Comparison of ENCODE assay signal across 25 cellular contexts in genomic region chr12:3138896-3139590, GRCh38.
DNase-seq lines count a peak whose midpoint lies in the region; ATAC-seq and TF ChIP-seq lines count a peak whose summit lies in the region.
"Had no signal": no experiment of that assay in that cellular context is flagged by ENCODE, and none has a peak within 500 bp of the region (broad histone marks: within the 10 kb centered on the region; RNA-seq: fewer than 3 reads in every experiment).

No MANE protein-coding gene starts in this region.

- peaks cover 95% of the 10 kb centered on the region for H3K4me1 ChIP-seq in left ventricle myocardium inferior
- peaks cover 5% of the 10 kb centered on the region for H3K4me1 ChIP-seq in right cardiac atrium (ENCODE audit: control insufficient read depth, insufficient read depth, low read length)
- peaks cover 33% of the 10 kb centered on the region for H3K4me1 ChIP-seq in mesenchymal stem cell (ENCODE audit: control insufficient read depth, insufficient read depth, low read depth, low read length)
- H3K4me1 ChIP-seq: body of pancreas, pancreas had no signal

- no peak overlapping the region for H2BK120ac ChIP-seq in mesenchymal stem cell (ENCODE audit: low read depth, low read length)

- H3K4me1 Mint-ChIP-seq in WTC11 = peaks cover 45% of the 10 kb centered on the region
- H3K4me1 Mint-ChIP-seq: activated naive CD8-positive, alpha-beta T cell treated with anti-CD3 and anti-CD28 coated beads, Interleukin-2, amount 50 U/mL, for 24 hours; IgD-negative memory B cell; natural killer cell had no signal

- peak overlapping the region; percentile 3 for H3K27ac ChIP-seq in left ventricle myocardium inferior (replicated peaks)
- no peak overlapping the region for H3K27ac ChIP-seq in right cardiac atrium (ENCODE audit: low read length)
- H3K27ac ChIP-seq in mesenchymal stem cell (ENCODE audit: low read length, poor library complexity, severe bottlenecking) = no peak overlapping the region
- H3K27ac ChIP-seq: body of pancreas, GM23248, pancreas, right lobe of liver, transverse colon had no signal

- no peak overlapping the region for H3K14ac ChIP-seq in mesenchymal stem cell (ENCODE audit: low read length in 2 of 2)

- H2BK15ac ChIP-seq in mesenchymal stem cell (ENCODE audit: low read depth, poor library complexity, severe bottlenecking) = peak overlapping the region; percentile 17

- H3K4me3 ChIP-seq in left ventricle myocardium inferior = no peak overlapping the region
- H3K4me3 ChIP-seq in right cardiac atrium (ENCODE audit: low read length) = no peak overlapping the region
- no peak overlapping the region for H3K4me3 ChIP-seq in mesenchymal stem cell (ENCODE audit: insufficient read depth in 1 of 2, low read depth in 1 of 2, low read length in 2 of 2)
- H3K4me3 ChIP-seq: body of pancreas, GM23248, pancreas, right lobe of liver, transverse colon had no signal

- H3K9ac ChIP-seq in mesenchymal stem cell (ENCODE audit: low read length) = no peak overlapping the region
- H3K9ac ChIP-seq: GM23248 had no signal

- no peak overlapping the region for H3K4me3 Mint-ChIP-seq in WTC11
- H3K4me3 Mint-ChIP-seq: activated naive CD8-positive, alpha-beta T cell treated with anti-CD3 and anti-CD28 coated beads, Interleukin-2, amount 50 U/mL, for 24 hours; IgD-negative memory B cell; natural killer cell had no signal

- CTCF ChIA-PET in WTC11 (lab: Charles Lee) = interaction anchor here (0.8 to 13.3 kb wide), 19 partner anchors 9 to 175 kb away, joined by 3 to 236 read pairs (median 4); no protein-coding TSS in a partner anchor

- no peak for ATAC-seq in right cardiac atrium
- no peak for ATAC-seq in WTC11
- ATAC-seq: activated naive CD8-positive, alpha-beta T cell treated with anti-CD3 and anti-CD28 coated beads, Interleukin-2, amount 50 U/mL, for 24 hours; body of pancreas; natural killer cell; Panc1; pancreas; right lobe of liver had no signal

- H4K8ac ChIP-seq in mesenchymal stem cell (ENCODE audit: low read length) = no peak overlapping the region

- H3K36me3 ChIP-seq in left ventricle myocardium inferior = no peaks in the 10 kb centered on the region
- peaks cover 0 to 25% of the 10 kb centered on the region in 2 experiments for H3K36me3 ChIP-seq in mesenchymal stem cell (ENCODE audit: control insufficient read depth in 1 of 2, insufficient read depth in 2 of 2, low read depth in 1 of 2, low read length in 2 of 2)
- H3K36me3 ChIP-seq: pancreas, right lobe of liver, transverse colon had no signal

- no peak for DNase-seq in left ventricle myocardium inferior
- no peak for DNase-seq in right cardiac atrium
- DNase-seq in WTC11 (ENCODE audit: low spot score) = no peak
- DNase-seq in mesenchymal stem cell = no peak
- no peak for DNase-seq in SHP77 (lab: John Stamatoyannopoulos, UW)
- no peak for DNase-seq in HCEC 1CT
- DNase-seq in middle frontal gyrus (ENCODE audit: extremely low spot score, low spot score) = no peak
- no peak for DNase-seq in GM19238 (ENCODE audit: insufficient read length, low spot score)
- DNase-seq: activated CD4-positive, alpha-beta T cell treated with anti-CD3 and anti-CD28 coated beads for 48 hours; activated CD8-positive, alpha-beta memory T cell treated with anti-CD3 and anti-CD28 coated beads for 24 hours; activated gamma-delta T cell; activated naive CD8-positive, alpha-beta T cell treated with anti-CD3 and anti-CD28 coated beads, Interleukin-2, amount 50 U/mL, for 24 hours; activated T-cell treated with anti-CD3 and anti-CD28 coated beads, Interleukin-2, amount 50 U/mL, for 1 hour; body of pancreas; C1 segment of cervical spinal cord; GM23248; natural killer cell; NCI-H2029; pancreas; right lobe of liver; SHP77 treated with DMSO at 0.1 percent for 48 hours; stimulated activated CD4-positive, alpha-beta T cell treated with anti-CD3 and anti-CD28 coated beads, Interleukin-2, amount 100 ng/mL, for 48 hours; transverse colon had no signal

- no peak overlapping the region for H2AK5ac ChIP-seq in mesenchymal stem cell (ENCODE audit: low read length, severe bottlenecking)

- H3K36me3 Mint-ChIP-seq in WTC11 = no peaks in the 10 kb centered on the region; the same call in 1 of the 2 replicates
- H3K36me3 Mint-ChIP-seq: IgD-negative memory B cell, natural killer cell had no signal

- no peak overlapping the region for H3K4ac ChIP-seq in mesenchymal stem cell (ENCODE audit: low read depth in 1 of 2, low read length in 2 of 2)

- peaks cover 38% of the 10 kb centered on the region for H3K79me1 ChIP-seq in mesenchymal stem cell (replicated peaks; ENCODE audit: low read length, poor library complexity, severe bottlenecking)

- peaks cover 3% of the 10 kb centered on the region; the same call in 1 of the 2 replicates for H3K9me3 Mint-ChIP-seq in WTC11
- H3K9me3 Mint-ChIP-seq: activated naive CD8-positive, alpha-beta T cell treated with anti-CD3 and anti-CD28 coated beads, Interleukin-2, amount 50 U/mL, for 24 hours; IgD-negative memory B cell; natural killer cell had no signal

- POLR2A ChIA-PET in WTC11 (lab: Charles Lee) = interaction anchor here (0.8 kb wide), 1 partner anchor 136 kb away, joined by 4 read pairs; no protein-coding TSS in a partner anchor

- no peak overlapping the region for H3K4me2 ChIP-seq in mesenchymal stem cell (ENCODE audit: low read length, poor library complexity, severe bottlenecking)

- H3K23ac ChIP-seq in mesenchymal stem cell (ENCODE audit: low read length in 2 of 2) = no peak overlapping the region

- 66% methylated on average over 13 of the region's 13 CpGs for WGBS in right cardiac atrium
- 75% methylated on average over 11 of the region's 13 CpGs for WGBS in mesenchymal stem cell

- no peak overlapping the region for H2BK5ac ChIP-seq in mesenchymal stem cell (ENCODE audit: low read depth, low read length, poor library complexity, severe bottlenecking)

- peak overlapping the region; percentile 65; the same call in 1 of the 2 replicates for H3K27ac Mint-ChIP-seq in WTC11
- H3K27ac Mint-ChIP-seq: activated naive CD8-positive, alpha-beta T cell treated with anti-CD3 and anti-CD28 coated beads, Interleukin-2, amount 50 U/mL, for 24 hours; IgD-negative memory B cell; natural killer cell had no signal

- H2AFZ ChIP-seq in mesenchymal stem cell (ENCODE audit: low read depth, low read length) = no peak overlapping the region
- H2AFZ ChIP-seq: GM23248 had no signal

- intact Hi-C loops in left ventricle myocardium inferior (cut with micrococcal nuclease) (loop anchor here (5.0 kb wide), 1 partner anchor 133 kb away; no protein-coding TSS in a partner anchor), right cardiac atrium (cut with DNase I) (loop anchor here (5.0 to 10.0 kb wide), 3 partner anchors 63 to 138 kb away; partner anchors contain the start of gene TSPAN9 (in 3 of the 4))

- H3K18ac ChIP-seq in mesenchymal stem cell (ENCODE audit: low read depth in 1 of 2, low read length in 2 of 2) = no peak overlapping the region

- peak overlapping the region in 1 of 2 experiments; percentile 31 for H2BK12ac ChIP-seq in mesenchymal stem cell (ENCODE audit: low read length in 2 of 2)

- H3K9me3 ChIP-seq in left ventricle myocardium inferior (replicated peaks) (no peaks in the 10 kb centered on the region), right cardiac atrium (ENCODE audit: control insufficient read depth, low read length) (no peaks in the 10 kb centered on the region), mesenchymal stem cell (ENCODE audit: control insufficient read depth, low read length) (no peaks in the 10 kb centered on the region)
- H3K9me3 ChIP-seq: body of pancreas, pancreas, right lobe of liver, transverse colon had no signal

- no peaks in the 10 kb centered on the region for H3K27me3 Mint-ChIP-seq in WTC11 (ENCODE audit: low read depth)

- TF ChIP-seq CTCF in left ventricle myocardium inferior (IDR thresholded peaks at IDR 0.05; ENCODE audit: borderline replicate concordance) (no peak), WTC11 (IDR thresholded peaks at IDR 0.05) (no peak)

- H3K27me3 ChIP-seq in left ventricle myocardium inferior (ENCODE audit: low read depth) (no peaks in the 10 kb centered on the region), right cardiac atrium (ENCODE audit: control insufficient read depth, insufficient read depth) (no peaks in the 10 kb centered on the region), mesenchymal stem cell (ENCODE audit: control insufficient read depth in 1 of 2, insufficient read depth in 1 of 2, low read length in 2 of 2) (peaks cover 0 to 6% of the 10 kb centered on the region in 2 experiments)
- H3K27me3 ChIP-seq: body of pancreas, pancreas, right lobe of liver, transverse colon had no signal

- no peak overlapping the region for H4K91ac ChIP-seq in mesenchymal stem cell (ENCODE audit: low read length)

TF ChIP-seq in WTC11, 78 proteins besides CTCF, POLR2A, EP300 and RAD21 (continues in another document):
- TF ChIP-seq FOXP4 (CRISPR knock-in tag; IDR thresholded peaks at IDR 0.05) (no peak), FOXP1 (CRISPR knock-in tag; IDR thresholded peaks at IDR 0.05; ENCODE audit: borderline replicate concordance) (no peak), PREB (CRISPR knock-in tag; IDR thresholded peaks at IDR 0.05; ENCODE audit: borderline replicate concordance) (no peak), NFE2L1 (CRISPR knock-in tag; IDR thresholded peaks at IDR 0.05) (no peak)
